18 cellular contexts compared by ENCODE assay signal in genomic region chr14:36067428-36068187, GRCh38.
DNase-seq lines count a peak whose midpoint lies in the region; ATAC-seq and TF ChIP-seq lines count a peak whose summit lies in the region.
"Had no signal": no experiment of that assay in that cellular context is flagged by ENCODE, and none has a peak within 500 bp of the region (broad histone marks: within the 10 kb centered on the region; RNA-seq: fewer than 3 reads in every experiment).

No MANE protein-coding gene starts in this region.

- H3K4ac ChIP-seq in H9 (ENCODE audit: low read depth, low read length) = no peak overlapping the region

- H3K4me3 ChIP-seq in GM12865 (ENCODE audit: low read depth, low read length) (no peak overlapping the region), RWPE2 (ENCODE audit: severe bottlenecking) (no peak overlapping the region)
- H3K4me3 ChIP-seq: cardiac muscle cell, left ventricle myocardium inferior, pancreas, SJCRH30, uterus had no signal

- H3K27ac ChIP-seq in RWPE2 (ENCODE audit: poor library complexity, severe bottlenecking) (peak overlapping the region; percentile 47), H9 (ENCODE audit: insufficient read length, low read depth, low read length) (no peak overlapping the region)
- H3K27ac ChIP-seq: cardiac muscle cell, left ventricle myocardium inferior, pancreas, SJCRH30, uterus had no signal

- no peak overlapping the region for H2BK12ac ChIP-seq in H9 (ENCODE audit: insufficient read length, low read depth, low read length)

- H3K4me1 Mint-ChIP-seq in Calu3 (ENCODE audit: low read depth, unreplicated experiment) = peaks cover 20% of the 10 kb centered on the region
- peaks cover 4% of the 10 kb centered on the region in 2 experiments for H3K4me1 Mint-ChIP-seq in H9
- H3K4me1 Mint-ChIP-seq: activated naive CD8-positive, alpha-beta T cell treated with anti-CD3 and anti-CD28 coated beads, Interleukin-2, amount 50 U/mL, for 24 hours had no signal

- H3K4me2 ChIP-seq in H9 (ENCODE audit: insufficient read depth, insufficient read length, low read length) = no peak overlapping the region

- no peak overlapping the region for H2AFZ ChIP-seq in H9 (ENCODE audit: low read length)

- H3K79me1 ChIP-seq in H9 (ENCODE audit: insufficient read depth, low read depth, low read length, poor library complexity, severe bottlenecking) = no peaks in the 10 kb centered on the region

- H2BK20ac ChIP-seq in H9 (ENCODE audit: low read depth, low read length, poor library complexity, severe bottlenecking) = no peak overlapping the region

- H2BK120ac ChIP-seq in H9 (ENCODE audit: low read depth, low read length, poor library complexity, severe bottlenecking) = no peak overlapping the region

- peak; percentile 65 for ATAC-seq in HG02885 (IDR thresholded peaks at IDR 0.05; ENCODE audit: poor library complexity, unreplicated experiment)
- no peak for ATAC-seq in RWPE2 (ENCODE audit: low read depth)
- ATAC-seq in HG03460 (IDR thresholded peaks at IDR 0.05; ENCODE audit: unreplicated experiment) = no peak
- ATAC-seq: activated naive CD8-positive, alpha-beta T cell treated with anti-CD3 and anti-CD28 coated beads, Interleukin-2, amount 50 U/mL, for 24 hours; pancreas; stimulated activated naive B cell treated with anti-CD40 and anti-IgM and Interleukin-4, amounts not matched to agents 10 μg/mL and 1 μg/mL and 100 μg/mL, for 72 hours had no signal

- H3K9me3 ChIP-seq in RWPE2 (ENCODE audit: severe bottlenecking) = no peaks in the 10 kb centered on the region
- H3K9me3 ChIP-seq in H9 (ENCODE audit: control insufficient read depth, low read depth, low read length) = no peaks in the 10 kb centered on the region
- H3K9me3 ChIP-seq: left ventricle myocardium inferior, pancreas, SJCRH30, uterus had no signal

- H2BK15ac ChIP-seq in H9 (ENCODE audit: low read depth, low read length) = no peak overlapping the region

- H3K36me3 Mint-ChIP-seq in Calu3 (ENCODE audit: insufficient read depth, unreplicated experiment) = peaks cover 10% of the 10 kb centered on the region
- H3K36me3 Mint-ChIP-seq in H9 (ENCODE audit: insufficient read depth in 1 of 3, low read depth in 3 of 3) = no peaks in the 10 kb centered on the region
- H3K36me3 Mint-ChIP-seq: stimulated activated naive B cell treated with anti-CD40 and anti-IgM and Interleukin-4, amounts not matched to agents 10 μg/mL and 1 μg/mL and 100 μg/mL, for 72 hours had no signal

- TF ChIP-seq CTCF in GM12865 (IDR thresholded peaks at IDR 0.05; ENCODE audit: insufficient read depth, low read depth, low read length, missing control alignments) = no peak
- TF ChIP-seq CTCF in RWPE2 (IDR thresholded peaks at IDR 0.05; ENCODE audit: poor library complexity, severe bottlenecking) = no peak
- no peak for TF ChIP-seq CTCF in Calu3 (IDR thresholded peaks at IDR 0.05; ENCODE audit: unreplicated experiment)
- no peak for TF ChIP-seq CTCF in H9 (conservative IDR thresholded peaks at IDR 0.05)

- H4K5ac ChIP-seq in H9 (ENCODE audit: insufficient read length, low read depth, low read length) = no peak overlapping the region

- H3K18ac ChIP-seq in H9 (ENCODE audit: insufficient read length, low read depth, low read length) = no peak overlapping the region

- no peaks in the 10 kb centered on the region for H3K79me2 ChIP-seq in H9 (ENCODE audit: insufficient read depth, low read length)

- H3T11ph ChIP-seq in H9 (ENCODE audit: low read length) = no peak overlapping the region

- H3K36me3 ChIP-seq in RWPE2 (ENCODE audit: low read depth) = no peaks in the 10 kb centered on the region
- H3K36me3 ChIP-seq: cardiac muscle cell, left ventricle myocardium inferior, pancreas, SJCRH30, uterus had no signal

- H3K27me3 ChIP-seq in RWPE2 (ENCODE audit: insufficient read depth, poor library complexity, severe bottlenecking) = no peaks in the 10 kb centered on the region
- H3K27me3 ChIP-seq in H9 (ENCODE audit: insufficient read depth, low read length) = no peaks in the 10 kb centered on the region
- H3K27me3 ChIP-seq: pancreas, SJCRH30, uterus had no signal

- no peaks in the 10 kb centered on the region for H3K23me2 ChIP-seq in H9 (ENCODE audit: insufficient read length, low read depth, low read length, poor library complexity, severe bottlenecking)

- no peak overlapping the region for H2BK5ac ChIP-seq in H9 (ENCODE audit: insufficient read length, low read length)

- CTCF ChIA-PET in Calu3 (lab: Charles Lee) = interaction anchor here (1.1 kb wide), 1 partner anchor 188 kb away, joined by 3 read pairs; no protein-coding TSS in a partner anchor

- H3K4me1 ChIP-seq in RWPE2 (ENCODE audit: insufficient read depth, poor library complexity, severe bottlenecking) (peaks cover 23% of the 10 kb centered on the region), H9 (ENCODE audit: insufficient read depth, low read length) (peaks cover 3% of the 10 kb centered on the region; the same call in 1 of the 2 replicates)
- H3K4me1 ChIP-seq: SJCRH30, uterus had no signal

- H3K27me3 Mint-ChIP-seq in Calu3 (ENCODE audit: unreplicated experiment) (no peaks in the 10 kb centered on the region), H9 (ENCODE audit: low read depth) (peaks cover 2% of the 10 kb centered on the region)

- H4K20me1 ChIP-seq in H9 (ENCODE audit: control insufficient read depth, insufficient read depth, insufficient read length) = no peaks in the 10 kb centered on the region

- H3K27ac Mint-ChIP-seq in Calu3 (ENCODE audit: unreplicated experiment) (no peak overlapping the region), H9 (no peak overlapping the region)
- H3K27ac Mint-ChIP-seq: activated naive CD8-positive, alpha-beta T cell treated with anti-CD3 and anti-CD28 coated beads, Interleukin-2, amount 50 U/mL, for 24 hours; stimulated activated naive B cell treated with anti-CD40 and anti-IgM and Interleukin-4, amounts not matched to agents 10 μg/mL and 1 μg/mL and 100 μg/mL, for 72 hours had no signal

- DNase-seq in GM12865 (ENCODE audit: low read depth) = peak; percentile 42
- peak; percentile 99 for DNase-seq in NCI-H2029 treated with DMSO at 0.1 percent for 48 hours (lab: John Stamatoyannopoulos, UW)
- DNase-seq in RWPE2 (ENCODE audit: low spot score) = no peak
- no peak for DNase-seq in Calu3
- DNase-seq in H9 = no peak
- DNase-seq in activated naive CD4-positive, alpha-beta T cell treated with Interleukin-2 at 50 U/mL for 16 hours = no peak
- DNase-seq: activated CD4-positive, alpha-beta T cell treated with anti-CD3 and anti-CD28 coated beads, Interleukin-2, amount 50 U/mL, for 4 hours; activated naive CD8-positive, alpha-beta T cell treated with anti-CD3 and anti-CD28 coated beads, Interleukin-2, amount 50 U/mL, for 24 hours; effector CD4-positive, alpha-beta T cell; IMR-90; left ventricle myocardium inferior; pancreas; SJCRH30; stimulated activated naive B cell treated with anti-CD40 and anti-IgM and Interleukin-4, amounts not matched to agents 10 μg/mL and 1 μg/mL and 100 μg/mL, for 72 hours; uterus had no signal

- H3K4me3 Mint-ChIP-seq in Calu3 (ENCODE audit: low read depth, unreplicated experiment) = no peak overlapping the region
- no peak overlapping the region for H3K4me3 Mint-ChIP-seq in H9
- H3K4me3 Mint-ChIP-seq: activated naive CD8-positive, alpha-beta T cell treated with anti-CD3 and anti-CD28 coated beads, Interleukin-2, amount 50 U/mL, for 24 hours; stimulated activated naive B cell treated with anti-CD40 and anti-IgM and Interleukin-4, amounts not matched to agents 10 μg/mL and 1 μg/mL and 100 μg/mL, for 72 hours had no signal

- BruUV-seq in Calu3 (replicated peaks; lab: Mats Ljungman, UMichigan) = no TSS peak

- H3K14ac ChIP-seq in H9 (ENCODE audit: insufficient read depth, low read length) = no peak overlapping the region

- H3K56ac ChIP-seq in H9 (ENCODE audit: insufficient read length, low read depth, low read length) = no peak overlapping the region

- intact Hi-C loops in Calu3 (cut with micrococcal nuclease; ENCODE audit: unreplicated experiment) = loop anchor here (5.0 kb wide), 1 partner anchor 240 kb away; the partner anchor contains the start of gene BRMS1L

- H2AK5ac ChIP-seq in H9 (ENCODE audit: insufficient read length, low read length) = no peak overlapping the region

- no peak overlapping the region for H4K91ac ChIP-seq in H9 (ENCODE audit: insufficient read length, low read depth, low read length)

- H3K9me3 Mint-ChIP-seq in Calu3 (ENCODE audit: low read depth, unreplicated experiment) (no peaks in the 10 kb centered on the region), H9 (no peaks in the 10 kb centered on the region)
- H3K9me3 Mint-ChIP-seq: activated naive CD8-positive, alpha-beta T cell treated with anti-CD3 and anti-CD28 coated beads, Interleukin-2, amount 50 U/mL, for 24 hours; stimulated activated naive B cell treated with anti-CD40 and anti-IgM and Interleukin-4, amounts not matched to agents 10 μg/mL and 1 μg/mL and 100 μg/mL, for 72 hours had no signal

- H4K8ac ChIP-seq in H9 (replicated peaks; ENCODE audit: insufficient read length, low read depth, low read length) = no peak overlapping the region

- no peak overlapping the region for H3K9ac ChIP-seq in H9 (ENCODE audit: extremely low read depth, insufficient read length, low read length)

- WGBS in H9 (ENCODE audit: extremely low coverage, insufficient read length, low lambda C conversion rate) = no CpG with 5 or more reads among the region's 4 CpGs

- no peak overlapping the region for H3K23ac ChIP-seq in H9 (ENCODE audit: insufficient read length, low read depth, low read length)

Comparison
In these comparisons a context has a peak if more than half of its experiments do, and no peak if none do; other contexts are left out.
1. DNase-seq: peak in GM12865 (single experiment) and NCI-H2029 treated with DMSO at 0.1 percent for 48 hours (single experiment); none in RWPE2 (single experiment), Calu3 (single experiment), H9 (single experiment) and activated naive CD4-positive, alpha-beta T cell treated with Interleukin-2 at 50 U/mL for 16 hours (single experiment).